ENCODE assay signal across 12 cellular contexts in the genomic region with DNA sequence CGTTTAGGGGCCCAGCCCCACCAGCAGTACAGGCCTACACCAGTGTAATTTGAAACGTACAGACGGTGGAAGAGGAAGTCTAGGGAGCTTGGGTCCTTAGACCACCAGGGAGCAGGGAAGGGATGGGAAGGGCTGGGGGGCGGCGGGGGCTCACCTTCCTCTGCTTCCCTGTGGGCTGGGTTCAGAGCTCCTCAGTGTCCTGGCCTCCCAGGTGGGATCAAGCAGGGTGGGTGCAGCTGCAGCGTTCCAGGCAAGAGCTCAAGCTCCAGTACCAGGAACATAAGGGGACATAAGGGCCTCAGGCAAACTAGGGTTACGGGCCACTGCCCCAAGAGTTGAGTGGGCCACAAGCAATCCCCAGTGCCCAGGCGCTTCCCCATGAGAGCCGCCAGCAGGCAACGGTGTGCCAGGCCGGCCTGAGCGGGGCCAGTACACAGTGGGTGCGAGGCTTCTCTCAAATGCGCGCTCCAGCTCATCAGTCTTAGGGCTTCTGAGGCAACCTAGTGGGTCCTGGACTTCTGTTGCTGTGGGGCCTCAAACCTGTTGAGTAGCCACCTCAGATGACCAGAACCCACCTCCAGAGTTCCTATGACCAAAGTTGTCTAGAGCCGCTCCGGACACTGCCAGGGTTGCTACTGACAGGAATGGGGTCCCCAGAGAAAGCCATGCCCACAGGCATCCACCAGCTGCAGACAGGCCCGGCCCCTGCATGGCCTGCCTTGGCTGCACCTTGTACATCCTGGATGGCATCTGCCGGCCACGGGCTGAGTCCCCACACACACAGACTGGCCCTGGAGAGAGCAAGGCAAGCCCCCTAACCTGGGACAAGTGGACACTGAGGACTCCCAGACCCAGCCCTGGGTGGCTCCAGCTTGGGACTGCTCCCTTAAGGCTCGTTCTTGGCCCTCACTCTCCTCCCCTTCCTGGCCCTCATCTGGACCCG. TPM values are rescaled to one million over a fixed set of nuclear protein-coding genes. Genes with fewer than 3 reads are reported as not detected.
DNase-seq lines count a peak whose midpoint lies in the region; ATAC-seq, FAIRE-seq and TF ChIP-seq lines count a peak whose summit lies in the region.
"Had no signal": no experiment of that assay in that cellular context is flagged by ENCODE, and none has a peak within 500 bp of the region (broad histone marks: within the 10 kb centered on the region; RNA-seq: fewer than 3 reads in every experiment).

No MANE protein-coding gene starts in this region.

- H3K9me2 ChIP-seq in PC-9 (ENCODE audit: insufficient read depth): no peaks in the 10 kb centered on the region

- peak; percentile 6 for ATAC-seq in esophagus mucosa
- ATAC-seq in stimulated activated naive CD8-positive, alpha-beta T cell treated with anti-CD3 and anti-CD28 coated beads, Interleukin-15, amount 100 ng/mL, for 72 hours: peak; percentile 22

- TF ChIP-seq CTCF in type B pancreatic cell (conservative IDR thresholded peaks at IDR 0.05) (no peak), PC-9 (conservative IDR thresholded peaks at IDR 0.05) (no peak)

- FAIRE-seq in urothelium cell line (lab: Jason Lieb, UNC): no peak

- H3K4me3 ChIP-seq in PC-9: no peak overlapping the region

- CTCF ChIA-PET in PC-9 (lab: Charles Lee): no interaction called here

- H3K4me1 Mint-ChIP-seq in stimulated activated naive CD8-positive, alpha-beta T cell treated with anti-CD3 and anti-CD28 coated beads, Interleukin-15, amount 100 ng/mL, for 72 hours: peaks cover 26% of the 10 kb centered on the region
- H3K4me1 Mint-ChIP-seq in type B pancreatic cell (ENCODE audit: unreplicated experiment): peaks cover 12% of the 10 kb centered on the region

- peak overlapping the region in 1 of 2 donors; percentile 67 for H3K4me3 Mint-ChIP-seq in stimulated activated naive CD8-positive, alpha-beta T cell treated with anti-CD3 and anti-CD28 coated beads, Interleukin-15, amount 100 ng/mL, for 72 hours
- no peak overlapping the region for H3K4me3 Mint-ChIP-seq in type B pancreatic cell
- H3K4me3 Mint-ChIP-seq: nephron had no signal

- peak overlapping the region in 1 of 2 donors; percentile 48 for H3K27ac Mint-ChIP-seq in stimulated activated naive CD8-positive, alpha-beta T cell treated with anti-CD3 and anti-CD28 coated beads, Interleukin-15, amount 100 ng/mL, for 72 hours
- H3K27ac Mint-ChIP-seq in type B pancreatic cell: no peak overlapping the region

- no peak overlapping the region for H3K4me2 ChIP-seq in PC-9

- H4K20me1 ChIP-seq in PC-9 (ENCODE audit: insufficient read depth): no peaks in the 10 kb centered on the region

- no peaks in the 10 kb centered on the region for H3K27me3 ChIP-seq in PC-9 (ENCODE audit: insufficient read depth, low read depth)

- no peak overlapping the region for H2AFZ ChIP-seq in PC-9

- H3K36me3 ChIP-seq in PC-9 (ENCODE audit: low read depth): peaks cover 10% of the 10 kb centered on the region

- peak; percentile 51 for DNase-seq in activated CD8-positive, alpha-beta memory T cell treated with anti-CD3 and anti-CD28 coated beads, Interleukin-2, amount 50 U/mL, for 48 hours
- DNase-seq in activated CD8-positive, alpha-beta memory T cell treated with anti-CD3 and anti-CD28 coated beads for 24 hours: no peak
- DNase-seq in Kasumi-1 (lab: John Stamatoyannopoulos, UW) (peak; percentile 27 to 58), type B pancreatic cell (ENCODE audit: extremely low spot score, unreplicated experiment) (no peak), urothelium cell line (ENCODE audit: low spot score) (no peak), PC-9 (no peak)
- DNase-seq in stimulated activated naive CD8-positive, alpha-beta T cell treated with anti-CD3 and anti-CD28 coated beads, Interleukin-15, amount 100 ng/mL, for 72 hours: no peak
- DNase-seq: NCI-H2081 treated with DMSO at 0.1 percent for 48 hours, RPMI8226 had no signal

- intact Hi-C loops in PC-9 (cut with micrococcal nuclease; ENCODE audit: unreplicated experiment): no loop called here

- BruUV-seq in PC-9 (replicated peaks; lab: Mats Ljungman, UMichigan): no TSS peak

- H3F3A ChIP-seq in PC-9 (ENCODE audit: insufficient read depth, low read depth): peaks cover 4% of the 10 kb centered on the region

- H3K27ac ChIP-seq in PC-9: no peak overlapping the region
- H3K27ac ChIP-seq: VCaP had no signal

- H3K27me3 Mint-ChIP-seq in stimulated activated naive CD8-positive, alpha-beta T cell treated with anti-CD3 and anti-CD28 coated beads, Interleukin-15, amount 100 ng/mL, for 72 hours: no peaks in the 10 kb centered on the region
- no peaks in the 10 kb centered on the region for H3K27me3 Mint-ChIP-seq in type B pancreatic cell

- peaks cover 4% of the 10 kb centered on the region for H3K36me3 Mint-ChIP-seq in type B pancreatic cell

- H3K79me2 ChIP-seq in PC-9 (ENCODE audit: low read depth): no peaks in the 10 kb centered on the region

- no peaks in the 10 kb centered on the region for H3K9me3 Mint-ChIP-seq in stimulated activated naive CD8-positive, alpha-beta T cell treated with anti-CD3 and anti-CD28 coated beads, Interleukin-15, amount 100 ng/mL, for 72 hours
- no peaks in the 10 kb centered on the region for H3K9me3 Mint-ChIP-seq in type B pancreatic cell
- H3K9me3 Mint-ChIP-seq: nephron had no signal

- POLR2A ChIA-PET in PC-9 (lab: Charles Lee; ENCODE audit: unreplicated experiment): no interaction called here

- peaks cover 4% of the 10 kb centered on the region for H3K4me1 ChIP-seq in PC-9 (replicated peaks; ENCODE audit: insufficient read depth)

- H3K9me3 ChIP-seq in PC-9 (ENCODE audit: insufficient read depth, low read depth): no peaks in the 10 kb centered on the region

RNA-seq across cellular contexts. Expression of gene ANKRD23, which starts 5.2 kb away (rescaled TPM):
- total RNA-seq in esophagus mucosa (1.8 TPM), type B pancreatic cell (ENCODE audit: low replicate concordance) (6.1 and 8.1 TPM in 2 replicates), PC-9 (2021) (6.0 and 8.9 TPM in 2 replicates)

RNA-seq across cellular contexts. Expression of gene ANKRD39, which starts 19.2 kb away (rescaled TPM):
- total RNA-seq in esophagus mucosa: 7.8 TPM
- total RNA-seq in type B pancreatic cell (ENCODE audit: low replicate concordance): 16.6 and 17.7 TPM in 2 replicates
- total RNA-seq in PC-9 (2021): 19.0 and 23.2 TPM in 2 replicates

RNA-seq across cellular contexts. Expression of gene CNNM3, which starts 22.5 kb away (rescaled TPM):
- total RNA-seq in esophagus mucosa (6.1 TPM), type B pancreatic cell (ENCODE audit: low replicate concordance) (28.3 and 30.8 TPM in 2 replicates), PC-9 (2021) (28.7 and 28.8 TPM in 2 replicates)

RNA-seq across cellular contexts. Expression of gene SEMA4C, which starts 31.3 kb away (rescaled TPM):
- total RNA-seq in esophagus mucosa (14.9 TPM), type B pancreatic cell (ENCODE audit: low replicate concordance) (45.5 and 58.1 TPM in 2 replicates), PC-9 (2021) (52.8 and 60.5 TPM in 2 replicates)

Comparison
In these comparisons a context has a peak if more than half of its experiments do, and no peak if none do; other contexts are left out.
1. DNase-seq: peak in activated CD8-positive, alpha-beta memory T cell treated with anti-CD3 and anti-CD28 coated beads, Interleukin-2, amount 50 U/mL, for 48 hours (single experiment) and Kasumi-1 (2 of 2); none in activated CD8-positive, alpha-beta memory T cell treated with anti-CD3 and anti-CD28 coated beads for 24 hours (single experiment), stimulated activated naive CD8-positive, alpha-beta T cell treated with anti-CD3 and anti-CD28 coated beads, Interleukin-15, amount 100 ng/mL, for 72 hours (0 of 2), type B pancreatic cell (single experiment), urothelium cell line (single experiment) and PC-9 (0 of 2).